21 cellular contexts compared by ENCODE assay signal in genomic region chr15:60412026-60412425, GRCh38.
"Had no signal": no experiment of that assay in that cellular context is flagged by ENCODE, and none has a peak within 500 bp of the region (broad histone marks: within the 10 kb centered on the region; RNA-seq: fewer than 3 reads in every experiment).

No MANE protein-coding gene starts in this region.

- H3K9ac ChIP-seq: SK-N-SH had no signal

- H3K36me3 ChIP-seq: adrenal gland, breast epithelium, Peyer's patch had no signal

- H3K4me2 ChIP-seq: SK-N-SH had no signal

- H3K27me3 Mint-ChIP-seq: activated CD4-positive, alpha-beta memory T cell treated with anti-CD3 and anti-CD28 coated beads for 36 hours; activated CD4-positive, alpha-beta T cell treated with anti-CD3 and anti-CD28 coated beads, Interleukin-2, amount 10 ng/mL, durations not matched to agents 7 days and 5 days; activated naive CD8-positive, alpha-beta T cell treated with anti-CD3 and anti-CD28 coated beads, Interleukin-2, amount 10 ng/mL, durations not matched to agents 7 days and 5 days had no signal

- H3K27ac ChIP-seq: adrenal gland, Peyer's patch, VCaP had no signal

- H3K4me3 ChIP-seq: adrenal gland, breast epithelium, Peyer's patch had no signal

- H3K27ac Mint-ChIP-seq: activated CD4-positive, alpha-beta memory T cell treated with anti-CD3 and anti-CD28 coated beads for 36 hours; activated CD4-positive, alpha-beta T cell treated with anti-CD3 and anti-CD28 coated beads, Interleukin-2, amount 10 ng/mL, durations not matched to agents 7 days and 5 days; activated naive CD8-positive, alpha-beta T cell treated with anti-CD3 and anti-CD28 coated beads, Interleukin-2, amount 10 ng/mL, durations not matched to agents 7 days and 5 days; activated T-cell treated with anti-CD3 and anti-CD28 coated beads, Interleukin-2, amount 50 U/mL, for 72 hours had no signal

- DNase-seq: activated CD4-positive, alpha-beta memory T cell treated with anti-CD3 and anti-CD28 coated beads for 36 hours; activated CD4-positive, alpha-beta T cell treated with anti-CD3 and anti-CD28 coated beads, Interleukin-2, amount 10 ng/mL, durations not matched to agents 7 days and 5 days; activated CD4-positive, CD25-positive, alpha-beta regulatory T cell; activated naive CD4-positive, alpha-beta T cell treated with anti-CD3 and anti-CD28 coated beads, Interleukin-2, amount 50 U/mL, for 16 hours; activated naive CD8-positive, alpha-beta T cell treated with anti-CD3 and anti-CD28 coated beads, Interleukin-2, amount 10 ng/mL, durations not matched to agents 7 days and 5 days; activated T-cell treated with anti-CD3 and anti-CD28 coated beads for 4 hours; activated T-cell treated with anti-CD3 and anti-CD28 coated beads, Interleukin-2, amount 50 U/mL, for 72 hours; adrenal gland; aorta; caudate nucleus; KG1; NCI-H1048; NCI-H2081; NCI-H510A treated with DMSO at 0.1 percent for 48 hours; NK-92 treated with Interleukin-12 subunit alpha and Interleukin-12 subunit beta, amount 100 ng/mL, for 24 hours; Peyer's patch; SK-N-SH; T-helper 1 cell had no signal

- ATAC-seq: activated T-cell treated with anti-CD3 and anti-CD28 coated beads, Interleukin-2, amount 50 U/mL, for 72 hours; Right ventricle myocardium inferior had no signal

- H3K9me3 ChIP-seq: adrenal gland, breast epithelium, Peyer's patch, SK-N-SH had no signal

- H3K9me3 Mint-ChIP-seq: activated CD4-positive, alpha-beta memory T cell treated with anti-CD3 and anti-CD28 coated beads for 36 hours; activated T-cell treated with anti-CD3 and anti-CD28 coated beads, Interleukin-2, amount 50 U/mL, for 72 hours had no signal

- H3K27me3 ChIP-seq: adrenal gland, breast epithelium, Peyer's patch had no signal

- H3K4me3 Mint-ChIP-seq: activated CD4-positive, alpha-beta memory T cell treated with anti-CD3 and anti-CD28 coated beads for 36 hours; activated CD4-positive, alpha-beta T cell treated with anti-CD3 and anti-CD28 coated beads, Interleukin-2, amount 10 ng/mL, durations not matched to agents 7 days and 5 days; activated naive CD8-positive, alpha-beta T cell treated with anti-CD3 and anti-CD28 coated beads, Interleukin-2, amount 10 ng/mL, durations not matched to agents 7 days and 5 days; activated T-cell treated with anti-CD3 and anti-CD28 coated beads, Interleukin-2, amount 50 U/mL, for 72 hours had no signal
